Comparison of ENCODE assay signal across 10 cellular contexts in the genomic region with DNA sequence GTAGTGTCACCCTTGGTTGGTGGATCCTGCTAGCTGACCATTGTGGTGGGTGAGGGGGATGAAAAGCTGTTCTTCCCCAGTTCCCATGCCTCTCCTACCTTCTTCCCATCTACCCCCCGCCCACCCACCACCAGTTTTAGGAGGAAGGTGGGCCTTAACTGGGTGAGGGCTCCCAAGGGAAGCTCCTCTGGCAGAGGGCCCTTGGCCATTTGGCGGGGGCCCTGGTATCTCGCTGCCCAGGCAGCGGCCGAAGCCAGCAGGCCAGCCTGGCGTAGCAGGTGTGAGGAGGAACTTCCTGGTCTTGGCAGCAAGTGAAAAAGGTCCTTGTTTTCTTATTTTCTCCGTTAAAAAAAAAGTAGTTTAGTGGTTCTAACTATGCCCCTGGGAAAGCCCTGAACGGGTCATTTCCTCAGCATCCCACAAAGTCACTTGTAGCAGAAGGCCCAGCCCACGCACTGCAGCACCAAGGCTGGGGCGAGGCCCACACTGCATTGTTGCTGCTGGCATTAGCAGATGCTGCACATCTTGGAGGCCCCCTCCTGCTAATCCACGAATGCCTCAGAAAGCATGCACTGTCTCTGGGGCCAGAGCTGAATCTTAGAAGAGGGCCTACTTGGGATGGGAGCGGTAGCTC.
DNase-seq lines count a peak whose midpoint lies in the region; ATAC-seq, FAIRE-seq and TF ChIP-seq lines count a peak whose summit lies in the region.
"Had no signal": no experiment of that assay in that cellular context is flagged by ENCODE, and none has a peak within 500 bp of the region (broad histone marks: within the 10 kb centered on the region; RNA-seq: fewer than 3 reads in every experiment).

No MANE protein-coding gene starts in this region.

- FAIRE-seq in GM19239 (lab: Jason Lieb, UNC), result no peak
- FAIRE-seq: D721Med had no signal

- H3K36me3 ChIP-seq in IMR-90 (ENCODE audit: control insufficient read depth, insufficient read depth, low read length) (no peaks in the 10 kb centered on the region), trophoblast cell (ENCODE audit: control insufficient read depth in 1 of 2, insufficient read depth in 2 of 2, low read length in 2 of 2) (peaks cover 2 to 9% of the 10 kb centered on the region in 2 experiments)

- no peak overlapping the region for H2AK5ac ChIP-seq in IMR-90 (ENCODE audit: low read depth, low read length)
- H2AK5ac ChIP-seq in trophoblast cell (ENCODE audit: low read length), result no peak overlapping the region

- H4K20me1 ChIP-seq in IMR-90 (ENCODE audit: insufficient read depth, low read length), result peaks cover 99% of the 10 kb centered on the region

- dilution Hi-C loops in IMR-90 (cut with HindIII; ENCODE audit: low sequenced_read_pairs, unreplicated experiment), result no loop called here

- H3K23ac ChIP-seq in IMR-90 (ENCODE audit: low read depth, low read length) (no peak overlapping the region), trophoblast cell (ENCODE audit: low read length) (no peak overlapping the region)

- H3K4me1 Mint-ChIP-seq in CD4-positive, alpha-beta T cell (ENCODE audit: low read depth), result peaks cover 80% of the 10 kb centered on the region

- no peaks in the 10 kb centered on the region for H3K27me3 Mint-ChIP-seq in CD4-positive, alpha-beta T cell

- H3K4me3 Mint-ChIP-seq in CD4-positive, alpha-beta T cell, result no peak overlapping the region

- no peak overlapping the region for H2BK20ac ChIP-seq in IMR-90 (ENCODE audit: low read depth, low read length)

- H3K9ac ChIP-seq in IMR-90 (ENCODE audit: low read depth, low read length), result no peak overlapping the region
- no peak overlapping the region for H3K9ac ChIP-seq in trophoblast cell (ENCODE audit: low read length)

- no peaks in the 10 kb centered on the region for H3K9me3 Mint-ChIP-seq in CD4-positive, alpha-beta T cell

- H3K56ac ChIP-seq in IMR-90 (ENCODE audit: extremely low read depth, insufficient read depth, low read length), result no peak overlapping the region

- WGBS in IMR-90 (ENCODE audit: extremely low coverage in 2 of 2, insufficient read length in 1 of 2), 2 experiments, result 93% methylated on average over 3 of the region's 12 CpGs; no CpG with 5 or more reads in 1 of the 2 experiments
- no CpG with 5 or more reads among the region's 12 CpGs for WGBS in trophoblast cell (ENCODE audit: extremely low coverage, insufficient coverage, insufficient read length)

- H2AFZ ChIP-seq in IMR-90 (replicated peaks; ENCODE audit: low read length, poor library complexity), result no peak overlapping the region
- H2AFZ ChIP-seq in trophoblast cell (ENCODE audit: insufficient read depth, low read length, poor library complexity), result peak overlapping the region; percentile 18

- H3K4me2 ChIP-seq in IMR-90 (ENCODE audit: low read depth, low read length), result no peak overlapping the region
- no peak overlapping the region for H3K4me2 ChIP-seq in trophoblast cell (ENCODE audit: low read length)

- H4K5ac ChIP-seq in IMR-90 (ENCODE audit: low read depth, low read length), result no peak overlapping the region

- CTCF ChIA-PET in CD4-positive, alpha-beta T cell (lab: Charles Lee), result interaction anchor here (1.3 kb wide), 1 partner anchor 8 kb away, joined by 4 read pairs; no protein-coding TSS in a partner anchor
- CTCF ChIA-PET in IMR-90 (lab: Yijun Ruan, JAX), result no interaction called here

- intact Hi-C loops in CD4-positive, alpha-beta T cell (cut with DNase I, micrococcal nuclease), result loop anchor here in 1 of 2 experiments (5.0 kb wide), 1 partner anchor 32 kb away; no protein-coding TSS in a partner anchor
- intact Hi-C loops in IMR-90 (cut with micrococcal nuclease), result no loop called here

- H2BK12ac ChIP-seq in trophoblast cell (ENCODE audit: low read length), result no peak overlapping the region

- no peaks in the 10 kb centered on the region for H3K9me3 ChIP-seq in CD4-positive, alpha-beta T cell (ENCODE audit: control insufficient read depth, low read length)
- no peaks in the 10 kb centered on the region for H3K9me3 ChIP-seq in IMR-90 (ENCODE audit: control insufficient read depth, insufficient read depth, low read length)
- no peaks in the 10 kb centered on the region for H3K9me3 ChIP-seq in trophoblast cell (ENCODE audit: insufficient read depth, low read depth, low read length)

- no peaks in the 10 kb centered on the region for H3K36me3 Mint-ChIP-seq in CD4-positive, alpha-beta T cell (ENCODE audit: low read depth)

- H4K8ac ChIP-seq in IMR-90 (ENCODE audit: low read depth in 2 of 2, low read length in 2 of 2) (no peak overlapping the region), trophoblast cell (ENCODE audit: low read depth, low read length) (no peak overlapping the region)

- no peak overlapping the region for H2BK120ac ChIP-seq in IMR-90 (ENCODE audit: low read depth, low read length)
- no peak overlapping the region for H2BK120ac ChIP-seq in trophoblast cell (ENCODE audit: insufficient read depth, low read length, poor library complexity)

- TF ChIP-seq POLR2A in IMR-90 (IDR thresholded peaks at IDR 0.05; ENCODE audit: low read depth, low read length), result no peak

- H4K12ac ChIP-seq in trophoblast cell (ENCODE audit: low read depth, low read length), result no peak overlapping the region

- DNase-seq in CD4-positive, alpha-beta T cell, result no peak
- DNase-seq in IMR-90 (no peak), cerebellar cortex (ENCODE audit: low spot score) (peak; percentile 44), trophoblast cell (no peak), D341Med (ENCODE audit: low spot score) (no peak), cortex of kidney (lab: John Stamatoyannopoulos, UW) (no peak), NK-92 (lab: John Stamatoyannopoulos, UW; ENCODE audit: unreplicated experiment) (no peak), GM19239 (ENCODE audit: insufficient read length, low spot score) (no peak)
- DNase-seq: NCI-H1694 had no signal

- H2BK5ac ChIP-seq in IMR-90 (ENCODE audit: low read depth, low read length, poor library complexity, severe bottlenecking) (no peak overlapping the region), trophoblast cell (ENCODE audit: low read depth, low read length, poor library complexity) (no peak overlapping the region)

- H3K27me3 ChIP-seq in CD4-positive, alpha-beta T cell (ENCODE audit: control insufficient read depth, insufficient read depth, low read length), result no peaks in the 10 kb centered on the region
- no peaks in the 10 kb centered on the region for H3K27me3 ChIP-seq in IMR-90 (ENCODE audit: control insufficient read depth, insufficient read depth, low read length)
- no peaks in the 10 kb centered on the region for H3K27me3 ChIP-seq in trophoblast cell (ENCODE audit: insufficient read depth, low read length)

- TF ChIP-seq RAD21 in IMR-90 (IDR thresholded peaks at IDR 0.05; ENCODE audit: low read length), result no peak

- peak overlapping the region; percentile 71 for H3K27ac Mint-ChIP-seq in CD4-positive, alpha-beta T cell

- POLR2A ChIA-PET in CD4-positive, alpha-beta T cell (lab: Charles Lee), result no interaction called here
- POLR2A ChIA-PET in IMR-90 (lab: Charles Lee; ENCODE audit: unreplicated experiment), result no interaction called here

- no peak overlapping the region for H2BK15ac ChIP-seq in IMR-90 (ENCODE audit: low read depth, low read length)

- H3K4me3 ChIP-seq in IMR-90 (ENCODE audit: insufficient read depth, low read depth, low read length) (no peak overlapping the region), trophoblast cell (ENCODE audit: low read depth, low read length) (no peak overlapping the region)

- H4K91ac ChIP-seq in IMR-90 (ENCODE audit: insufficient read depth, low read depth, low read length) (no peak overlapping the region), trophoblast cell (ENCODE audit: low read depth, low read length) (no peak overlapping the region)

- BruUV-seq in IMR-90 (replicated peaks; lab: Mats Ljungman, UMichigan), result no TSS peak

- peaks cover 22% of the 10 kb centered on the region for H3K4me1 ChIP-seq in IMR-90 (ENCODE audit: control insufficient read depth, insufficient read depth, low read length)
- peaks cover 2 to 5% of the 10 kb centered on the region in 2 experiments for H3K4me1 ChIP-seq in trophoblast cell (ENCODE audit: control insufficient read depth in 1 of 2, insufficient read depth in 2 of 2, low read length in 2 of 2)

- no peak for TF ChIP-seq CTCF in CD4-positive, alpha-beta T cell (IDR thresholded peaks at IDR 0.05)
- TF ChIP-seq CTCF in IMR-90 (conservative IDR thresholded peaks at IDR 0.05; ENCODE audit: low read depth, low read length), result no peak

- peaks cover 15% of the 10 kb centered on the region for H3K79me2 ChIP-seq in trophoblast cell (ENCODE audit: control insufficient read depth, insufficient read depth, low read length, poor library complexity)

- H3K27ac ChIP-seq in CD4-positive, alpha-beta T cell (ENCODE audit: low read depth, low read length), result no peak overlapping the region
- H3K27ac ChIP-seq in IMR-90 (ENCODE audit: insufficient read depth, low read length) (no peak overlapping the region), trophoblast cell (ENCODE audit: low read depth, low read length) (no peak overlapping the region)

- peaks cover 73% of the 10 kb centered on the region for H3K9me1 ChIP-seq in IMR-90 (ENCODE audit: insufficient read depth, low read length)

- H3K14ac ChIP-seq in IMR-90 (replicated peaks; ENCODE audit: low read depth, low read length) (0 out of 2 replicates have a peak overlapping the region, but pooled peaks have one; percentile 26), trophoblast cell (ENCODE audit: low read length) (no peak overlapping the region)

- H3K4ac ChIP-seq in IMR-90 (ENCODE audit: low read depth, low read length) (no peak overlapping the region), trophoblast cell (ENCODE audit: low read depth, low read length) (peak overlapping the region; percentile 20)

- in situ Hi-C loops in IMR-90 (cut with MboI; ENCODE audit: low sequenced_read_pairs), result no loop called here

- peaks cover 46 to 100% of the 10 kb centered on the region in 2 experiments for H3K79me1 ChIP-seq in IMR-90 (ENCODE audit: low read depth in 1 of 2, low read length in 2 of 2)
- H3K79me1 ChIP-seq in trophoblast cell (ENCODE audit: low read length), result no peaks in the 10 kb centered on the region

- no peak overlapping the region for H3K18ac ChIP-seq in IMR-90 (ENCODE audit: low read depth, low read length)
- peak overlapping the region; percentile 16 for H3K18ac ChIP-seq in trophoblast cell (ENCODE audit: low read length)

- no peak overlapping the region for H2AK9ac ChIP-seq in IMR-90 (replicated peaks; ENCODE audit: low read depth, low read length, poor library complexity)

- ATAC-seq in CD4-positive, alpha-beta T cell (ENCODE audit: poor library complexity), result no peak
- ATAC-seq in IMR-90 (ENCODE audit: low read depth), result no peak

TF ChIP-seq in IMR-90, 13 proteins besides CTCF, POLR2A, EP300 and RAD21:
- no peak for TF ChIP-seq CEBPB (IDR thresholded peaks at IDR 0.05; ENCODE audit: low read depth, low read length)
